In the genomic region with DNA sequence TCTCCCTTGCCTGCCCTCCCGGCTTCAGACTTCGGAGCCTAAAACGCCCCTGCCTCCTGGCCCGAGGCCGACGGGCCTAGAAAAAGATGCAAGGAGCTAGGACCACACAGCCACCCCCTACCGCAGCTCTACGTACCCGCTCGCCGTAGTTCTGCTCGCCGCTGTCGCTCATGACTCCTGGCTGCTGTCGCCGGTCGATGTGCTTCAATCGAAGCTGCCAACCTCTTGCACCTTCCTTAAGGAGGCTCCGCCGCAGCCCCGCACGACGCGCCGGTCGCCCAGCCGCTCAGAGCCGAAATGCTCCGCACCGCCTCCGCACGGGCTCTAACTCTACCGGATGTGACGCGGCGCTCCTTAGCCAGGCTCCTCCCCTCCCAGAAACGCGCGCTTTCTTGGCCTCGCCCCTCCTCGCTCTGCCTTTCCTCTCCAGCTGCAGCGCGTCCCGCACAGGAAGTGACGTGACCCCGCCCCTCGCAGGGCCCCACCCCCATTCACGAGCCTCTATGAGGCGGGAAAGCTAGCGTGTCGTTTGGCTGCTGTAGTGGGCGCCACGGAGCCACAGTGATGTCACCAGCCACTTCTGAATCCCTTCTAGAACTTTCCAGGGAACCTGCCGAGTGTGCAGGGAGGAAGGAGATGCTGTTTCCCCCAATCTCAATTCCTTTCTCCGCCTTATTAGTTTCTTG, we compare ENCODE assay signal across 1 cellular context.
A peak's percentile ranks its signal among the peaks of the same experiment; 100 is the strongest.
TF ChIP-seq lines count a peak whose summit lies in the region.

Gene TRA2B, minus strand, starts transcription at position 326 of the 686 bp plus-strand sequence. Its CDS starts 154 bp downstream, at position 172.

TF ChIP-seq in HepG2, 621 proteins besides CTCF, POLR2A, EP300 and RAD21 (continued from another document and continues in another):
- TF ChIP-seq, protein P1, sequence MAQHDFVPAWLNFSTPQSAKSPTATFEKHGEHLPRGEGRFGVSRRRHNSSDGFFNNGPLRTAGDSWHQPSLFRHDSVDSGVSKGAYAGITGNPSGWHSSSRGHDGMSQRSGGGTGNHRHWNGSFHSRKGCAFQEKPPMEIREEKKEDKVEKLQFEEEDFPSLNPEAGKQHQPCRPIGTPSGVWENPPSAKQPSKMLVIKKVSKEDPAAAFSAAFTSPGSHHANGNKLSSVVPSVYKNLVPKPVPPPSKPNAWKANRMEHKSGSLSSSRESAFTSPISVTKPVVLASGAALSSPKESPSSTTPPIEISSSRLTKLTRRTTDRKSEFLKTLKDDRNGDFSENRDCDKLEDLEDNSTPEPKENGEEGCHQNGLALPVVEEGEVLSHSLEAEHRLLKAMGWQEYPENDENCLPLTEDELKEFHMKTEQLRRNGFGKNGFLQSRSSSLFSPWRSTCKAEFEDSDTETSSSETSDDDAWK (CRISPR knock-in tag; IDR thresholded peaks at IDR 0.05): no peak
- TF ChIP-seq ZC3H4 (CRISPR knock-in tag; IDR thresholded peaks at IDR 0.05; ENCODE audit: borderline replicate concordance) (no peak), ZNF431 (CRISPR knock-in tag; IDR thresholded peaks at IDR 0.05; ENCODE audit: borderline replicate concordance, low read depth) (peak; percentile 82), ZNF225 (CRISPR knock-in tag; IDR thresholded peaks at IDR 0.05) (no peak), HNRNPL (IDR thresholded peaks at IDR 0.05; ENCODE audit: low read depth, low read length) (peak; percentile 64; the same call in 1 of the 2 replicates), TCF7 (IDR thresholded peaks at IDR 0.05; ENCODE audit: low read depth) (no peak), BCL6 (CRISPR knock-in tag; IDR thresholded peaks at IDR 0.05) (peak; percentile 27), ZNF746 (CRISPR knock-in tag; IDR thresholded peaks at IDR 0.05) (peak; percentile 68), SNAPC4 (CRISPR knock-in tag; IDR thresholded peaks at IDR 0.05) (peak; percentile 72; the same call in 1 of the 2 replicates), CEBPG (CRISPR knock-in tag; IDR thresholded peaks at IDR 0.05) (peak; percentile 30; the same call in 1 of the 2 replicates), YY1 (IDR thresholded peaks at IDR 0.05; ENCODE audit: insufficient read depth, insufficient replicate concordance, low read depth, low read length) (no peak), GATAD2A (CRISPR knock-in tag; IDR thresholded peaks at IDR 0.05) (peak; percentile 92), PATZ1 (CRISPR knock-in tag; IDR thresholded peaks at IDR 0.05) (peak; percentile 81), RBAK (CRISPR knock-in tag; IDR thresholded peaks at IDR 0.05) (no peak), KDM5A (IDR thresholded peaks at IDR 0.05; ENCODE audit: borderline replicate concordance, low read length) (no peak; the same call in 1 of the 2 replicates), NONO (IDR thresholded peaks at IDR 0.05) (no peak), NONO (CRISPR knock-in tag; conservative IDR thresholded peaks at IDR 0.05) (peak; percentile 76), RBM22 (optimal IDR thresholded peaks at IDR 0.05; ENCODE audit: low read length) (no peak), NFE2L1 (CRISPR knock-in tag; IDR thresholded peaks at IDR 0.05; ENCODE audit: borderline replicate concordance) (no peak), FOXJ3 (CRISPR knock-in tag; IDR thresholded peaks at IDR 0.05; ENCODE audit: borderline replicate concordance) (peak; percentile 51; the same call in 1 of the 2 replicates), HHEX (CRISPR knock-in tag; IDR thresholded peaks at IDR 0.05) (no peak), ZBTB26 (CRISPR knock-in tag; IDR thresholded peaks at IDR 0.05; ENCODE audit: borderline replicate concordance) (peak; percentile 88; the same call in 1 of the 2 replicates), E2F5 (CRISPR knock-in tag; conservative IDR thresholded peaks at IDR 0.05) (peak; percentile 80; the same call in 1 of the 2 replicates), TSC22D2 (CRISPR knock-in tag; IDR thresholded peaks at IDR 0.05; ENCODE audit: borderline replicate concordance) (0 out of 2 replicates have a peak, but pooled peaks have one; percentile 63), EHMT2 (IDR thresholded peaks at IDR 0.05; ENCODE audit: borderline replicate concordance, low read depth, low read length) (no peak), SALL2 (CRISPR knock-in tag; IDR thresholded peaks at IDR 0.05) (no peak; the same call in none of the 2 replicates), SMYD3 (CRISPR knock-in tag; IDR thresholded peaks at IDR 0.05) (peak; percentile 85), ERF (CRISPR knock-in tag; IDR thresholded peaks at IDR 0.05) (peak; percentile 87), ZNF773 (CRISPR knock-in tag; IDR thresholded peaks at IDR 0.05; ENCODE audit: borderline replicate concordance) (peak; percentile 70; the same call in 1 of the 2 replicates), ZMYM3 (CRISPR knock-in tag; IDR thresholded peaks at IDR 0.05) (0 out of 2 replicates have a peak, but pooled peaks have one; percentile 33), LBX2 (CRISPR knock-in tag; IDR thresholded peaks at IDR 0.05; ENCODE audit: borderline replicate concordance) (peak; percentile 93)
- TF ChIP-seq, protein P2, sequence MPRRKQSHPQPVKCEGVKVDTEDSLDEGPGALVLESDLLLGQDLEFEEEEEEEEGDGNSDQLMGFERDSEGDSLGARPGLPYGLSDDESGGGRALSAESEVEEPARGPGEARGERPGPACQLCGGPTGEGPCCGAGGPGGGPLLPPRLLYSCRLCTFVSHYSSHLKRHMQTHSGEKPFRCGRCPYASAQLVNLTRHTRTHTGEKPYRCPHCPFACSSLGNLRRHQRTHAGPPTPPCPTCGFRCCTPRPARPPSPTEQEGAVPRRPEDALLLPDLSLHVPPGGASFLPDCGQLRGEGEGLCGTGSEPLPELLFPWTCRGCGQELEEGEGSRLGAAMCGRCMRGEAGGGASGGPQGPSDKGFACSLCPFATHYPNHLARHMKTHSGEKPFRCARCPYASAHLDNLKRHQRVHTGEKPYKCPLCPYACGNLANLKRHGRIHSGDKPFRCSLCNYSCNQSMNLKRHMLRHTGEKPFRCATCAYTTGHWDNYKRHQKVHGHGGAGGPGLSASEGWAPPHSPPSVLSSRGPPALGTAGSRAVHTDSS (CRISPR knock-in tag; conservative IDR thresholded peaks at IDR 0.05): no peak
- TF ChIP-seq, protein P3, sequence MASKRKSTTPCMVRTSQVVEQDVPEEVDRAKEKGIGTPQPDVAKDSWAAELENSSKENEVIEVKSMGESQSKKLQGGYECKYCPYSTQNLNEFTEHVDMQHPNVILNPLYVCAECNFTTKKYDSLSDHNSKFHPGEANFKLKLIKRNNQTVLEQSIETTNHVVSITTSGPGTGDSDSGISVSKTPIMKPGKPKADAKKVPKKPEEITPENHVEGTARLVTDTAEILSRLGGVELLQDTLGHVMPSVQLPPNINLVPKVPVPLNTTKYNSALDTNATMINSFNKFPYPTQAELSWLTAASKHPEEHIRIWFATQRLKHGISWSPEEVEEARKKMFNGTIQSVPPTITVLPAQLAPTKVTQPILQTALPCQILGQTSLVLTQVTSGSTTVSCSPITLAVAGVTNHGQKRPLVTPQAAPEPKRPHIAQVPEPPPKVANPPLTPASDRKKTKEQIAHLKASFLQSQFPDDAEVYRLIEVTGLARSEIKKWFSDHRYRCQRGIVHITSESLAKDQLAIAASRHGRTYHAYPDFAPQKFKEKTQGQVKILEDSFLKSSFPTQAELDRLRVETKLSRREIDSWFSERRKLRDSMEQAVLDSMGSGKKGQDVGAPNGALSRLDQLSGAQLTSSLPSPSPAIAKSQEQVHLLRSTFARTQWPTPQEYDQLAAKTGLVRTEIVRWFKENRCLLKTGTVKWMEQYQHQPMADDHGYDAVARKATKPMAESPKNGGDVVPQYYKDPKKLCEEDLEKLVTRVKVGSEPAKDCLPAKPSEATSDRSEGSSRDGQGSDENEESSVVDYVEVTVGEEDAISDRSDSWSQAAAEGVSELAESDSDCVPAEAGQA (IDR thresholded peaks at IDR 0.05; ENCODE audit: low read depth): no peak
- TF ChIP-seq, protein P3 (CRISPR knock-in tag; IDR thresholded peaks at IDR 0.05; ENCODE audit: borderline replicate concordance): peak; percentile 73; the same call in 1 of the 2 replicates
- TF ChIP-seq, protein P4, sequence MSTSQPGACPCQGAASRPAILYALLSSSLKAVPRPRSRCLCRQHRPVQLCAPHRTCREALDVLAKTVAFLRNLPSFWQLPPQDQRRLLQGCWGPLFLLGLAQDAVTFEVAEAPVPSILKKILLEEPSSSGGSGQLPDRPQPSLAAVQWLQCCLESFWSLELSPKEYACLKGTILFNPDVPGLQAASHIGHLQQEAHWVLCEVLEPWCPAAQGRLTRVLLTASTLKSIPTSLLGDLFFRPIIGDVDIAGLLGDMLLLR (CRISPR knock-in tag; IDR thresholded peaks at IDR 0.05): peak; percentile 91
